20 cellular contexts compared by ENCODE assay signal in genomic region chr5:92332039-92332438, GRCh38.
DNase-seq lines count a peak whose midpoint lies in the region; ATAC-seq and TF ChIP-seq lines count a peak whose summit lies in the region.
"Had no signal": no experiment of that assay in that cellular context is flagged by ENCODE, and none has a peak within 500 bp of the region (broad histone marks: within the 10 kb centered on the region; RNA-seq: fewer than 3 reads in every experiment).

No MANE protein-coding gene starts in this region.

- H3K36me3 ChIP-seq in IMR-90 (ENCODE audit: control insufficient read depth, insufficient read depth, low read length) = no peaks in the 10 kb centered on the region
- H3K36me3 ChIP-seq in adipocyte (ENCODE audit: control insufficient read depth, insufficient read depth, low read length, severe bottlenecking) = no peaks in the 10 kb centered on the region
- H3K36me3 ChIP-seq in lower lobe of right lung = no peaks in the 10 kb centered on the region

- intact Hi-C loops in IMR-90 (cut with micrococcal nuclease) = no loop called here
- intact Hi-C loops in lower lobe of right lung (cut with DNase I) = no loop called here

- no peak for TF ChIP-seq POLR2A in IMR-90 (IDR thresholded peaks at IDR 0.05; ENCODE audit: low read depth, low read length)

- no peak overlapping the region for H2AK9ac ChIP-seq in IMR-90 (replicated peaks; ENCODE audit: low read depth, low read length, poor library complexity)

- POLR2A ChIA-PET in IMR-90 (lab: Charles Lee; ENCODE audit: unreplicated experiment) (no interaction called here), T-cell (lab: Charles Lee) (no interaction called here)

- no peak overlapping the region for H3K27ac ChIP-seq in IMR-90 (ENCODE audit: insufficient read depth, low read length)
- H3K27ac ChIP-seq in lower lobe of right lung = no peak overlapping the region
- H3K27ac ChIP-seq: hepatocyte had no signal

- no peaks in the 10 kb centered on the region for H3K4me1 Mint-ChIP-seq in stimulated activated naive CD8-positive, alpha-beta T cell treated with anti-CD3 and anti-CD28 coated beads, Interleukin-15, amount 100 ng/mL, for 72 hours
- H3K4me1 Mint-ChIP-seq in T-cell = no peaks in the 10 kb centered on the region
- H3K4me1 Mint-ChIP-seq: activated CD4-positive, alpha-beta T cell treated with anti-CD3 and anti-CD28 coated beads for 36 hours; stimulated activated effector memory CD8-positive, alpha-beta T cell treated with anti-CD3 and anti-CD28 coated beads, Interleukin-12 subunit alpha, Interleukin-12 subunit beta, amount 100 ng/mL, for 72 hours had no signal

- H4K8ac ChIP-seq in IMR-90 (ENCODE audit: low read depth in 2 of 2, low read length in 2 of 2) = no peak overlapping the region

- H3K9me3 Mint-ChIP-seq in stimulated activated naive CD8-positive, alpha-beta T cell treated with anti-CD3 and anti-CD28 coated beads, Interleukin-15, amount 100 ng/mL, for 72 hours = peaks cover 0 to 4% of the 10 kb centered on the region in 2 donors
- H3K9me3 Mint-ChIP-seq in T-cell = peaks cover 0 to 6% (median 0%) of the 10 kb centered on the region in 3 donors
- H3K9me3 Mint-ChIP-seq: dendritic cell treated with granulocyte-macrophage colony-stimulating factor and Interleukin-4, amounts not matched to agents 40 ng/mL and 50 ng/mL, for 4 days had no signal

- H3K27me3 ChIP-seq in IMR-90 (ENCODE audit: control insufficient read depth, insufficient read depth, low read length) (no peaks in the 10 kb centered on the region), adipocyte (replicated peaks; ENCODE audit: control insufficient read depth, insufficient read depth, low read length) (no peaks in the 10 kb centered on the region), lower lobe of right lung (ENCODE audit: low read depth) (no peaks in the 10 kb centered on the region)
- H3K27me3 ChIP-seq: hepatocyte had no signal

- no peak overlapping the region for H3K23ac ChIP-seq in IMR-90 (ENCODE audit: low read depth, low read length)

- no peak overlapping the region; the same call in 1 of the 2 replicates for H4K5ac ChIP-seq in IMR-90 (ENCODE audit: low read depth, low read length)

- H3K79me1 ChIP-seq in IMR-90 (ENCODE audit: low read depth in 1 of 2, low read length in 2 of 2) = no peaks in the 10 kb centered on the region

- H3K18ac ChIP-seq in IMR-90 (ENCODE audit: low read depth, low read length) = peak overlapping the region; percentile 28; the same call in 1 of the 2 replicates

- H2AK5ac ChIP-seq in IMR-90 (ENCODE audit: low read depth, low read length) = no peak overlapping the region

- H3K9me3 ChIP-seq in IMR-90 (ENCODE audit: control insufficient read depth, insufficient read depth, low read length) (no peaks in the 10 kb centered on the region), adipocyte (ENCODE audit: control insufficient read depth, low read length) (no peaks in the 10 kb centered on the region), lower lobe of right lung (no peaks in the 10 kb centered on the region)

- H3K4me3 ChIP-seq in IMR-90 (ENCODE audit: insufficient read depth, low read depth, low read length) = no peak overlapping the region
- H3K4me3 ChIP-seq in adipocyte (ENCODE audit: low read length) = peak overlapping the region; percentile 38
- H3K4me3 ChIP-seq in lower lobe of right lung = no peak overlapping the region
- H3K4me3 ChIP-seq: hepatocyte, K562, smooth muscle cell had no signal

- dilution Hi-C loops in IMR-90 (cut with HindIII; ENCODE audit: low sequenced_read_pairs, unreplicated experiment) = no loop called here

- H4K91ac ChIP-seq in IMR-90 (ENCODE audit: insufficient read depth, low read depth, low read length) = no peak overlapping the region

- no peak overlapping the region for H3K14ac ChIP-seq in IMR-90 (replicated peaks; ENCODE audit: low read depth, low read length)

- H3K4me2 ChIP-seq in IMR-90 (ENCODE audit: low read depth, low read length) = peak overlapping the region; percentile 46; the same call in 1 of the 2 replicates
- H3K4me2 ChIP-seq: hepatocyte, smooth muscle cell had no signal

- ATAC-seq in IMR-90 (ENCODE audit: low read depth) = peak; percentile 75
- ATAC-seq in lower lobe of right lung = peak; percentile 35 to 36
- ATAC-seq in stimulated activated naive CD8-positive, alpha-beta T cell treated with anti-CD3 and anti-CD28 coated beads, Interleukin-15, amount 100 ng/mL, for 72 hours = no peak
- no peak for ATAC-seq in T-cell (replicated peaks in 1 of 4)
- ATAC-seq: activated CD4-positive, alpha-beta T cell treated with anti-CD3 and anti-CD28 coated beads for 36 hours; K562; stimulated activated effector memory CD8-positive, alpha-beta T cell treated with anti-CD3 and anti-CD28 coated beads, Interleukin-12 subunit alpha, Interleukin-12 subunit beta, amount 100 ng/mL, for 72 hours had no signal

- H2BK120ac ChIP-seq in IMR-90 (ENCODE audit: low read depth, low read length) = no peak overlapping the region

- in situ Hi-C loops in IMR-90 (cut with MboI; ENCODE audit: low sequenced_read_pairs) = no loop called here

- H3K36me3 Mint-ChIP-seq in T-cell = no peaks in the 10 kb centered on the region
- H3K36me3 Mint-ChIP-seq: stimulated activated effector memory CD8-positive, alpha-beta T cell treated with anti-CD3 and anti-CD28 coated beads, Interleukin-12 subunit alpha, Interleukin-12 subunit beta, amount 100 ng/mL, for 72 hours had no signal

- no CpG with 5 or more reads among the region's 2 CpGs for WGBS in IMR-90 (ENCODE audit: extremely low coverage in 2 of 2, insufficient read length in 1 of 2), 2 experiments

- H2BK15ac ChIP-seq in IMR-90 (ENCODE audit: low read depth, low read length) = no peak overlapping the region

- TF ChIP-seq CTCF in IMR-90 (conservative IDR thresholded peaks at IDR 0.05; ENCODE audit: low read depth, low read length) (no peak), lower lobe of right lung (IDR thresholded peaks at IDR 0.05) (no peak)

- H3K56ac ChIP-seq in IMR-90 (ENCODE audit: extremely low read depth, insufficient read depth, low read length) = no peak overlapping the region

- no peak for TF ChIP-seq RAD21 in IMR-90 (IDR thresholded peaks at IDR 0.05; ENCODE audit: low read length)

- no peak overlapping the region for H3K27ac Mint-ChIP-seq in stimulated activated naive CD8-positive, alpha-beta T cell treated with anti-CD3 and anti-CD28 coated beads, Interleukin-15, amount 100 ng/mL, for 72 hours
- H3K27ac Mint-ChIP-seq in T-cell = no peak overlapping the region
- H3K27ac Mint-ChIP-seq: activated CD4-positive, alpha-beta T cell treated with anti-CD3 and anti-CD28 coated beads for 36 hours; CD4-positive, alpha-beta T cell; dendritic cell treated with granulocyte-macrophage colony-stimulating factor and Interleukin-4, amounts not matched to agents 40 ng/mL and 50 ng/mL, for 4 days; stimulated activated effector memory CD8-positive, alpha-beta T cell treated with anti-CD3 and anti-CD28 coated beads, Interleukin-12 subunit alpha, Interleukin-12 subunit beta, amount 100 ng/mL, for 72 hours had no signal

- CTCF ChIA-PET in IMR-90 (lab: Yijun Ruan, JAX) (no interaction called here), T-cell (lab: Charles Lee) (no interaction called here)

- H2AFZ ChIP-seq in IMR-90 (replicated peaks; ENCODE audit: low read length, poor library complexity) = no peak overlapping the region
- H2AFZ ChIP-seq: hepatocyte had no signal

- BruUV-seq in IMR-90 (replicated peaks; lab: Mats Ljungman, UMichigan) = no TSS peak

- H3K4me1 ChIP-seq in IMR-90 (ENCODE audit: control insufficient read depth, insufficient read depth, low read length) (peaks cover 2% of the 10 kb centered on the region; the same call in 1 of the 2 replicates), adipocyte (ENCODE audit: control insufficient read depth, insufficient read depth, low read length) (peaks cover 21% of the 10 kb centered on the region), lower lobe of right lung (no peaks in the 10 kb centered on the region)

- H3K4ac ChIP-seq in IMR-90 (ENCODE audit: low read depth, low read length) = no peak overlapping the region

- no peaks in the 10 kb centered on the region for H4K20me1 ChIP-seq in IMR-90 (ENCODE audit: insufficient read depth, low read length)

- H2BK20ac ChIP-seq in IMR-90 (ENCODE audit: low read depth, low read length) = no peak overlapping the region

- no peak overlapping the region for H3K9ac ChIP-seq in IMR-90 (ENCODE audit: low read depth, low read length)
- no peak overlapping the region for H3K9ac ChIP-seq in adipocyte (ENCODE audit: low read length)

- H2BK5ac ChIP-seq in IMR-90 (ENCODE audit: low read depth, low read length, poor library complexity, severe bottlenecking) = peak overlapping the region; percentile 1

- H3K9me1 ChIP-seq in IMR-90 (ENCODE audit: insufficient read depth, low read length) = no peaks in the 10 kb centered on the region

- no peak overlapping the region for H3K4me3 Mint-ChIP-seq in stimulated activated naive CD8-positive, alpha-beta T cell treated with anti-CD3 and anti-CD28 coated beads, Interleukin-15, amount 100 ng/mL, for 72 hours
- no peak overlapping the region for H3K4me3 Mint-ChIP-seq in T-cell
- H3K4me3 Mint-ChIP-seq: activated CD4-positive, alpha-beta T cell treated with anti-CD3 and anti-CD28 coated beads for 36 hours; CD4-positive, alpha-beta T cell; dendritic cell treated with granulocyte-macrophage colony-stimulating factor and Interleukin-4, amounts not matched to agents 40 ng/mL and 50 ng/mL, for 4 days; stimulated activated effector memory CD8-positive, alpha-beta T cell treated with anti-CD3 and anti-CD28 coated beads, Interleukin-12 subunit alpha, Interleukin-12 subunit beta, amount 100 ng/mL, for 72 hours had no signal

- DNase-seq in EL (peak; percentile 29), IMR-90 (peak; percentile 55), adipocyte (ENCODE audit: low read depth) (no peak), lower lobe of right lung (no peak), NCI-H1436 (lab: John Stamatoyannopoulos, UW) (no peak), globus pallidus (ENCODE audit: low spot score) (no peak), T-cell (no peak)
- DNase-seq in stimulated activated naive CD8-positive, alpha-beta T cell treated with anti-CD3 and anti-CD28 coated beads, Interleukin-15, amount 100 ng/mL, for 72 hours = no peak
- DNase-seq: activated CD4-positive, alpha-beta T cell treated with anti-CD3 and anti-CD28 coated beads for 36 hours; activated CD8-positive, alpha-beta memory T cell treated with anti-CD3 and anti-CD28 coated beads, Interleukin-2, amount 50 U/mL, for 4 hours; activated naive CD4-positive, alpha-beta T cell treated with Interleukin-2 at 50 U/mL for 16 hours; CD4-positive, alpha-beta T cell; NCI-H187 treated with DMSO at 0.1 percent for 48 hours; NCI-H526 treated with DMSO at 0.1 percent for 48 hours; trophoblast cell had no signal

- no peaks in the 10 kb centered on the region for H3K27me3 Mint-ChIP-seq in stimulated activated naive CD8-positive, alpha-beta T cell treated with anti-CD3 and anti-CD28 coated beads, Interleukin-15, amount 100 ng/mL, for 72 hours
- no peaks in the 10 kb centered on the region for H3K27me3 Mint-ChIP-seq in T-cell
- H3K27me3 Mint-ChIP-seq: activated CD4-positive, alpha-beta T cell treated with anti-CD3 and anti-CD28 coated beads for 36 hours; CD4-positive, alpha-beta T cell; dendritic cell treated with granulocyte-macrophage colony-stimulating factor and Interleukin-4, amounts not matched to agents 40 ng/mL and 50 ng/mL, for 4 days had no signal

TF ChIP-seq in IMR-90, 13 proteins besides CTCF, POLR2A, EP300 and RAD21 (continues in another document):
- no peak for TF ChIP-seq MAZ (IDR thresholded peaks at IDR 0.05; ENCODE audit: borderline replicate concordance, low read depth, low read length)
- TF ChIP-seq RFX5 (IDR thresholded peaks at IDR 0.05; ENCODE audit: low read depth, low read length) = no peak

Comparison
In these comparisons a context has a peak if more than half of its experiments do, and no peak if none do; other contexts are left out.
1. DNase-seq: peak in EL (single experiment) and IMR-90 (single experiment); none in adipocyte (single experiment), lower lobe of right lung (single experiment), stimulated activated naive CD8-positive, alpha-beta T cell treated with anti-CD3 and anti-CD28 coated beads, Interleukin-15, amount 100 ng/mL, for 72 hours (0 of 2), NCI-H1436 (single experiment), globus pallidus (single experiment) and T-cell (0 of 34).
2. ATAC-seq: peak in IMR-90 (single experiment) and lower lobe of right lung (2 of 2); none in stimulated activated naive CD8-positive, alpha-beta T cell treated with anti-CD3 and anti-CD28 coated beads, Interleukin-15, amount 100 ng/mL, for 72 hours (single experiment) and T-cell (0 of 4).